18 cellular contexts compared by ENCODE assay signal in the genomic region with DNA sequence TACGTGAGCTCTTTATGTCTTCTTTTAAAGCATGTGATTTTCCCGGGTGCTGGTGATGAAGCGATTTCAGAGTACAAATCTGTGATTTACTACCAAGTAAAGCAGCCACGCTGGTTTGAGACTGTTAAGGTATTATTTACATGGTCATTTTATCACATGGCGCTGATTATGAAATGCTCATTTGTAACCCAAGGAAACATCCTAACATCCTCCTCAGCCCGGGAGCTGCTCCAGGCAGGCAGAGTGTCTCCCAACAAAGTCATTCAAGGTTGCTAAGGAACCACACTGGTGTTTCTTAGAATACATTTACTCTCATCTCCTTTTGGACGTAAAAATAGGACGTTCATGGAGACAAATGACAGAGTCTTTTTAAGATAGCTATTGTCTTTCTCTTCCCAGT.
DNase-seq lines count a peak whose midpoint lies in the region; ATAC-seq and TF ChIP-seq lines count a peak whose summit lies in the region.
"Had no signal": no experiment of that assay in that cellular context is flagged by ENCODE, and none has a peak within 500 bp of the region (broad histone marks: within the 10 kb centered on the region; RNA-seq: fewer than 3 reads in every experiment).

No MANE protein-coding gene starts in this region.

- no peaks in the 10 kb centered on the region for H3K4me1 Mint-ChIP-seq in natural killer cell treated with Interleukin-12 subunit alpha and Interleukin-12 subunit beta and Interleukin-15 and Interleukin-18, amount 100 ng/mL, for 72 hours (ENCODE audit: low read depth in 2 of 2)
- H3K4me1 Mint-ChIP-seq in natural killer cell, result no peaks in the 10 kb centered on the region
- no peaks in the 10 kb centered on the region for H3K4me1 Mint-ChIP-seq in activated T-cell treated with anti-CD3 and anti-CD28 coated beads, Interleukin-2, amount 50 U/mL, for 4 hours (ENCODE audit: low read depth)
- H3K4me1 Mint-ChIP-seq: CD4-positive, alpha-beta memory T cell; stimulated activated memory B cell treated with anti-CD40 and anti-IgM and Interleukin-4, amounts not matched to agents 10 μg/mL and 1 μg/mL and 100 μg/mL, for 72 hours had no signal

- no peaks in the 10 kb centered on the region for H3K9me3 Mint-ChIP-seq in natural killer cell treated with Interleukin-12 subunit alpha and Interleukin-12 subunit beta and Interleukin-15 and Interleukin-18, amount 100 ng/mL, for 72 hours
- H3K9me3 Mint-ChIP-seq in natural killer cell, result no peaks in the 10 kb centered on the region
- no peaks in the 10 kb centered on the region for H3K9me3 Mint-ChIP-seq in activated T-cell treated with anti-CD3 and anti-CD28 coated beads, Interleukin-2, amount 50 U/mL, for 4 hours
- H3K9me3 Mint-ChIP-seq: activated CD4-positive, alpha-beta memory T cell treated with anti-CD3 and anti-CD28 coated beads for 36 hours had no signal

- WGBS in body of pancreas, 2 donors, result 85 to 88% methylated on average over 8 of the region's 8 CpGs

- H3K27me3 ChIP-seq in body of pancreas, result no peaks in the 10 kb centered on the region
- H3K27me3 ChIP-seq: upper lobe of left lung had no signal

- no peaks in the 10 kb centered on the region for H3K9me3 ChIP-seq in body of pancreas
- H3K9me3 ChIP-seq: A549, upper lobe of left lung had no signal

- TF ChIP-seq POLR2A in body of pancreas (IDR thresholded peaks at IDR 0.05), result no peak

- H3K36me3 Mint-ChIP-seq in natural killer cell treated with Interleukin-12 subunit alpha and Interleukin-12 subunit beta and Interleukin-15 and Interleukin-18, amount 100 ng/mL, for 72 hours, result no peaks in the 10 kb centered on the region
- no peaks in the 10 kb centered on the region for H3K36me3 Mint-ChIP-seq in natural killer cell
- H3K36me3 Mint-ChIP-seq in activated T-cell treated with anti-CD3 and anti-CD28 coated beads, Interleukin-2, amount 50 U/mL, for 4 hours (ENCODE audit: insufficient read depth), result no peaks in the 10 kb centered on the region
- H3K36me3 Mint-ChIP-seq: activated CD4-positive, alpha-beta memory T cell treated with anti-CD3 and anti-CD28 coated beads for 36 hours; activated naive CD8-positive, alpha-beta T cell; CD4-positive, alpha-beta memory T cell; stimulated activated memory B cell treated with anti-CD40 and anti-IgM and Interleukin-4, amounts not matched to agents 10 μg/mL and 1 μg/mL and 100 μg/mL, for 72 hours had no signal

- no peak overlapping the region for H3K27ac Mint-ChIP-seq in natural killer cell treated with Interleukin-12 subunit alpha and Interleukin-12 subunit beta and Interleukin-15 and Interleukin-18, amount 100 ng/mL, for 72 hours
- no peak overlapping the region for H3K27ac Mint-ChIP-seq in natural killer cell
- H3K27ac Mint-ChIP-seq: activated CD4-positive, alpha-beta memory T cell treated with anti-CD3 and anti-CD28 coated beads for 36 hours; activated naive CD8-positive, alpha-beta T cell; CD4-positive, alpha-beta memory T cell; stimulated activated memory B cell treated with anti-CD40 and anti-IgM and Interleukin-4, amounts not matched to agents 10 μg/mL and 1 μg/mL and 100 μg/mL, for 72 hours had no signal

- no peak for ATAC-seq in natural killer cell treated with Interleukin-12 subunit alpha and Interleukin-12 subunit beta and Interleukin-15 and Interleukin-18, amount 100 ng/mL, for 72 hours
- ATAC-seq in natural killer cell (no peak), body of pancreas (no peak), HG03432 (IDR thresholded peaks at IDR 0.05; ENCODE audit: unreplicated experiment) (no peak)
- ATAC-seq in activated T-cell treated with anti-CD3 and anti-CD28 coated beads, Interleukin-2, amount 50 U/mL, for 4 hours, result no peak
- ATAC-seq: A549; esophagus mucosa; left colon; stimulated activated memory B cell treated with anti-CD40 and anti-IgM and Interleukin-4, amounts not matched to agents 10 μg/mL and 1 μg/mL and 100 μg/mL, for 72 hours had no signal

- TF ChIP-seq CTCF in natural killer cell (IDR thresholded peaks at IDR 0.05) (no peak), foreskin fibroblast (IDR thresholded peaks at IDR 0.05; ENCODE audit: low read depth, low read length) (no peak), body of pancreas (IDR thresholded peaks at IDR 0.05) (no peak)

- H3K27ac ChIP-seq in body of pancreas, result no peak overlapping the region
- H3K27ac ChIP-seq: A549, upper lobe of left lung had no signal

- H3K4me3 Mint-ChIP-seq in natural killer cell treated with Interleukin-12 subunit alpha and Interleukin-12 subunit beta and Interleukin-15 and Interleukin-18, amount 100 ng/mL, for 72 hours, result no peak overlapping the region
- no peak overlapping the region for H3K4me3 Mint-ChIP-seq in natural killer cell
- H3K4me3 Mint-ChIP-seq in activated T-cell treated with anti-CD3 and anti-CD28 coated beads, Interleukin-2, amount 50 U/mL, for 4 hours, result no peak overlapping the region
- H3K4me3 Mint-ChIP-seq: activated CD4-positive, alpha-beta memory T cell treated with anti-CD3 and anti-CD28 coated beads for 36 hours; activated naive CD8-positive, alpha-beta T cell; CD4-positive, alpha-beta memory T cell; stimulated activated memory B cell treated with anti-CD40 and anti-IgM and Interleukin-4, amounts not matched to agents 10 μg/mL and 1 μg/mL and 100 μg/mL, for 72 hours had no signal

- H3K4me1 ChIP-seq in body of pancreas, result no peaks in the 10 kb centered on the region
- H3K4me1 ChIP-seq: A549, upper lobe of left lung had no signal

- intact Hi-C loops in natural killer cell (cut with micrococcal nuclease), result no loop called here
- intact Hi-C loops in body of pancreas (cut with DNase I), result no loop called here

- H3K27me3 Mint-ChIP-seq in natural killer cell treated with Interleukin-12 subunit alpha and Interleukin-12 subunit beta and Interleukin-15 and Interleukin-18, amount 100 ng/mL, for 72 hours, result no peaks in the 10 kb centered on the region
- no peaks in the 10 kb centered on the region for H3K27me3 Mint-ChIP-seq in natural killer cell (ENCODE audit: low read depth in 2 of 2)
- H3K27me3 Mint-ChIP-seq in activated T-cell treated with anti-CD3 and anti-CD28 coated beads, Interleukin-2, amount 50 U/mL, for 4 hours (ENCODE audit: low read depth), result no peaks in the 10 kb centered on the region
- H3K27me3 Mint-ChIP-seq: activated CD4-positive, alpha-beta memory T cell treated with anti-CD3 and anti-CD28 coated beads for 36 hours; activated naive CD8-positive, alpha-beta T cell; CD4-positive, alpha-beta memory T cell; stimulated activated memory B cell treated with anti-CD40 and anti-IgM and Interleukin-4, amounts not matched to agents 10 μg/mL and 1 μg/mL and 100 μg/mL, for 72 hours had no signal

- peaks cover 0 to 7% of the 10 kb centered on the region in 2 donors for H3K36me3 ChIP-seq in body of pancreas (replicated peaks in 1 of 2; ENCODE audit: insufficient read depth in 1 of 2, low read depth in 2 of 2)

- H3K4me3 ChIP-seq in foreskin fibroblast (ENCODE audit: low read depth in 1 of 2, low read length in 2 of 2) (no peak overlapping the region), body of pancreas (no peak overlapping the region)
- H3K4me3 ChIP-seq: A549, upper lobe of left lung had no signal

- peak; percentile 3 for DNase-seq in natural killer cell treated with Interleukin-12 subunit alpha and Interleukin-12 subunit beta and Interleukin-15 and Interleukin-18, amount 100 ng/mL, for 72 hours (ENCODE audit: low spot score)
- DNase-seq in natural killer cell (no peak), foreskin fibroblast (peak; percentile 73 to 85), pons (ENCODE audit: low spot score) (peak; percentile 40), NCI-H1436 treated with DMSO at 0.1 percent for 48 hours (lab: John Stamatoyannopoulos, UW) (no peak), body of pancreas (no peak)
- no peak for DNase-seq in activated T-cell treated with anti-CD3 and anti-CD28 coated beads, Interleukin-2, amount 50 U/mL, for 4 hours
- DNase-seq: activated CD4-positive, alpha-beta memory T cell treated with anti-CD3 and anti-CD28 coated beads for 36 hours; activated T-cell treated with anti-CD3 and anti-CD28 coated beads, Interleukin-2, amount 50 U/mL, for 48 hours; CD4-positive, alpha-beta memory T cell; NCI-H1694 had no signal

Comparison
In these comparisons a context has a peak if more than half of its experiments do, and no peak if none do; other contexts are left out.
1. DNase-seq: peak in natural killer cell treated with Interleukin-12 subunit alpha and Interleukin-12 subunit beta and Interleukin-15 and Interleukin-18, amount 100 ng/mL, for 72 hours (single experiment), foreskin fibroblast (2 of 2) and pons (single experiment); none in natural killer cell (single experiment), NCI-H1436 treated with DMSO at 0.1 percent for 48 hours (single experiment), activated T-cell treated with anti-CD3 and anti-CD28 coated beads, Interleukin-2, amount 50 U/mL, for 4 hours (single experiment) and body of pancreas (0 of 4).